In the genomic region with DNA sequence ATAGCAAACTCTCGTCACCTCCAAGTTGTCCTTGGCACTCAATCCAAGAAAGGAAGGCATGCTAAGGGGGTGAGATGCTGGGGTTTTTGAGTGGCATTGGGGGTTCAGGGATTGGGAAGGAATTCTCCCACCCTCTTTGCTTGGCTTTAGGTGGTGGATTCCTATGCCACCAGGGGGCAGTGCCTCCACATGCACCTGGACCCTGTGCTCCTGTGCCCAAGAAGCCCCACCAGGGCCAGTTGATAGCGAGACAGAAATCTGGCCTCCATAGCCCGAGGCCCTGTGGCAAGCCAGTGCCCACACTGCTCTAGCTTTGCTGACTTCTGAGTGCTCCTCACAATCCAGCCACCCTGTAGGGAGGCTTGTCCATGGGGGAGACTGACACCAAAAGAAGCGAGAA, we compare ENCODE assay signal across 1 cellular context.
TF ChIP-seq lines count a peak whose summit lies in the region.

No MANE protein-coding gene starts in this region.

TF ChIP-seq in IMR-90, 13 proteins besides CTCF, POLR2A, EP300 and RAD21:
- TF ChIP-seq CHD1 (IDR thresholded peaks at IDR 0.05; ENCODE audit: low read depth, low read length): no peak
- TF ChIP-seq CEBPB (IDR thresholded peaks at IDR 0.05; ENCODE audit: low read depth, low read length): no peak
- TF ChIP-seq NFE2L2 (IDR thresholded peaks at IDR 0.05; ENCODE audit: low read depth, low read length): no peak
- no peak for TF ChIP-seq MAZ (IDR thresholded peaks at IDR 0.05; ENCODE audit: borderline replicate concordance, low read depth, low read length)
- no peak for TF ChIP-seq ELK1 (IDR thresholded peaks at IDR 0.05; ENCODE audit: borderline replicate concordance, low read depth, low read length)
- no peak for TF ChIP-seq USF2 (IDR thresholded peaks at IDR 0.05; ENCODE audit: low read depth, low read length)
- TF ChIP-seq MXI1 (IDR thresholded peaks at IDR 0.05; ENCODE audit: borderline replicate concordance, low read depth, low read length): no peak
- TF ChIP-seq SMC3 (IDR thresholded peaks at IDR 0.05; ENCODE audit: low read depth, low read length): no peak
- TF ChIP-seq BHLHE40 (IDR thresholded peaks at IDR 0.05; ENCODE audit: low read depth, low read length): no peak
- no peak for TF ChIP-seq FOS (IDR thresholded peaks at IDR 0.05; ENCODE audit: low read depth, low read length)
- TF ChIP-seq MAFK (IDR thresholded peaks at IDR 0.05; ENCODE audit: low read depth, low read length): no peak
- no peak for TF ChIP-seq RCOR1 (IDR thresholded peaks at IDR 0.05; ENCODE audit: insufficient replicate concordance, low read length)
- TF ChIP-seq RFX5 (IDR thresholded peaks at IDR 0.05; ENCODE audit: low read depth, low read length): no peak
TF ChIP-seq in IMR-90: peak in this region for 0.
